ENCODE assay signal across 9 cellular contexts in the genomic region with DNA sequence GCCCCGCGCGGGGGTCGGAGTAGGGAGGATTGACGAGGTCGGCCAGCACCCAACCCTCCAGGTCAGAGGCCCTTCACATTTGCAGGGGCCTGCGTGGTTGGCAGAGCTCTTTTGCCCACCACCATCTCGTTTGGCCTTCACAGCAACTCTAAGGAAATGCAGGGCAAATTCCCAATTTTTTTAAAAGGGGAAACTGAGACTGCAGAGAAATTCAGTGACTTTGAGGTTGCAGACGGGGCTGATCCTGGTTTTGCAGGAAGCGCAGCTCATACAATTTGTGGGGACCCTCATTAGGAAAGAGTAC. TPM values are rescaled to one million over a fixed set of nuclear protein-coding genes. Genes with fewer than 3 reads are reported as not detected.
DNase-seq lines count a peak whose midpoint lies in the region; ATAC-seq and TF ChIP-seq lines count a peak whose summit lies in the region.
"Had no signal": no experiment of that assay in that cellular context is flagged by ENCODE, and none has a peak within 500 bp of the region (broad histone marks: within the 10 kb centered on the region; RNA-seq: fewer than 3 reads in every experiment).

No MANE protein-coding gene starts in this region.

- DNase-seq in AG09309 (ENCODE audit: low read depth) (no peak), coronary artery (ENCODE audit: low spot score) (no peak), hippocampal formation (lab: John Stamatoyannopoulos, UW) (no peak), GM10266 (ENCODE audit: extremely low spot score) (no peak)
- no peak for DNase-seq in naive thymus-derived CD8-positive, alpha-beta T cell

- no peaks in the 10 kb centered on the region for H3K27me3 Mint-ChIP-seq in naive thymus-derived CD8-positive, alpha-beta T cell

- H3K27ac ChIP-seq in KOPT-K1 (ENCODE audit: low read depth, low read length, poor library complexity, severe bottlenecking) = peak overlapping the region; percentile 76
- peak overlapping the region; percentile 92 to 99 for H3K27ac ChIP-seq in coronary artery

- H3K9me3 Mint-ChIP-seq in naive thymus-derived CD8-positive, alpha-beta T cell = no peaks in the 10 kb centered on the region

- peaks cover 18% of the 10 kb centered on the region for H3K36me3 ChIP-seq in KOPT-K1 (ENCODE audit: insufficient read depth, low read length)

- H3K36me3 Mint-ChIP-seq in naive thymus-derived CD8-positive, alpha-beta T cell = peaks cover 0 to 9% (median 0%) of the 10 kb centered on the region in 3 donors

- ATAC-seq in naive thymus-derived CD8-positive, alpha-beta T cell = no peak
- ATAC-seq in HG02970 (IDR thresholded peaks at IDR 0.05; ENCODE audit: low FRiP score, unreplicated experiment) (no peak), HG03280 (IDR thresholded peaks at IDR 0.05; ENCODE audit: unreplicated experiment) (no peak)

- H3K4me1 Mint-ChIP-seq in naive thymus-derived CD8-positive, alpha-beta T cell = peaks cover 9 to 42% (median 36%) of the 10 kb centered on the region in 4 donors

- POLR2A ChIA-PET in naive thymus-derived CD8-positive, alpha-beta T cell (lab: Charles Lee) = interaction anchor here (0.6 to 1.8 kb wide), 4 partner anchors 21 to 456 kb away, joined by 3 to 4 read pairs (median 4); a partner anchor contains a TSS

- no peaks in the 10 kb centered on the region for H3K9me3 ChIP-seq in KOPT-K1 (ENCODE audit: insufficient read depth, low read length, poor library complexity, severe bottlenecking)

- no peak for TF ChIP-seq CTCF in AG09309 (IDR thresholded peaks at IDR 0.05; ENCODE audit: control insufficient read depth, insufficient read depth, low read depth, low read length, missing control alignments)
- TF ChIP-seq CTCF in coronary artery (IDR thresholded peaks at IDR 0.05) = no peak
- no peak for TF ChIP-seq CTCF in GM10266 (IDR thresholded peaks at IDR 0.05; ENCODE audit: control insufficient read depth, insufficient read depth, low read depth, missing control alignments)

- H3K4me3 ChIP-seq in AG09309 (ENCODE audit: control insufficient read depth, low read depth, low read length) (peak overlapping the region; percentile 90), coronary artery (peak overlapping the region; percentile 99)

- peak overlapping the region; percentile 87 to 98 (median 96) for H3K27ac Mint-ChIP-seq in naive thymus-derived CD8-positive, alpha-beta T cell

- H3K4me3 Mint-ChIP-seq in naive thymus-derived CD8-positive, alpha-beta T cell = peak overlapping the region; percentile 82 to 97 (median 92)

RNA-seq across cellular contexts. Expression of a gene that starts 0.4 kb away (rescaled TPM):
- total RNA-seq in naive thymus-derived CD8-positive, alpha-beta T cell = 10 to 100 TPM; 30.6 to 33.2 TPM
- polyA plus RNA-seq in naive thymus-derived CD8-positive, alpha-beta T cell = 10 to 100 TPM; 11.2 to 16.1 (median 11.8) TPM

RNA-seq across cellular contexts. Expression of a gene that starts 36.5 kb away (rescaled TPM):
- not detected for total RNA-seq in naive thymus-derived CD8-positive, alpha-beta T cell
- polyA plus RNA-seq in naive thymus-derived CD8-positive, alpha-beta T cell = under 1 TPM in 1 of 3 donors, not detected in 2; 0.13 TPM
- total RNA-seq: myocyte had no signal
